8 cellular contexts compared by ENCODE assay signal in genomic region chr11:65856689-65857499, GRCh38. TPM values are rescaled to one million over a fixed set of nuclear protein-coding genes. Genes with fewer than 3 reads are reported as not detected.
DNase-seq lines count a peak whose midpoint lies in the region; ATAC-seq and TF ChIP-seq lines count a peak whose summit lies in the region.

No MANE protein-coding gene starts in this region.

- no peaks in the 10 kb centered on the region for H3K9me3 ChIP-seq in mucosa of rectum (ENCODE audit: control insufficient read depth in 2 of 2, low read length in 2 of 2)

- H3K4me3 ChIP-seq in epithelial cell of proximal tubule (ENCODE audit: low read depth, low read length) (peak overlapping the region; percentile 98), mucosa of rectum (ENCODE audit: low read length in 2 of 2) (peak overlapping the region; percentile 93 to 97)

- H3K27ac ChIP-seq in mucosa of rectum (ENCODE audit: low read depth in 2 of 2, low read length in 2 of 2), result peak overlapping the region; percentile 99

- no peak for TF ChIP-seq CTCF in epithelial cell of proximal tubule (conservative IDR thresholded peaks at IDR 0.05; ENCODE audit: low read depth, low read length)

- peaks cover 36 to 48% of the 10 kb centered on the region in 2 donors for H3K36me3 ChIP-seq in mucosa of rectum (ENCODE audit: control insufficient read depth in 2 of 2, insufficient read depth in 2 of 2, low read length in 2 of 2)

- peak overlapping the region; percentile 88 to 96 for H3K9ac ChIP-seq in mucosa of rectum (ENCODE audit: low read depth in 1 of 2, low read length in 2 of 2)

- peak; percentile 26 for ATAC-seq in HG02970 (IDR thresholded peaks at IDR 0.05; ENCODE audit: low FRiP score, unreplicated experiment)

- H3K27me3 ChIP-seq in mucosa of rectum (ENCODE audit: control insufficient read depth in 2 of 2, insufficient read depth in 2 of 2, low read length in 2 of 2), result no peaks in the 10 kb centered on the region

- DNase-seq in NCI-H1417 (lab: John Stamatoyannopoulos, UW) (peak; percentile 46 to 78 (median 72)), NCI-H1417 treated with DMSO at 0.1 percent for 48 hours (lab: John Stamatoyannopoulos, UW) (no peak), NOMO-1 treated with DMSO at 0.1 percent for 48 hours (lab: John Stamatoyannopoulos, UW; ENCODE audit: unreplicated experiment) (peak; percentile 87), activated T-cell treated with anti-CD3 and anti-CD28 coated beads for 4 hours (peak; percentile 73), epithelial cell of proximal tubule (ENCODE audit: low read depth) (no peak)
- DNase-seq in stimulated activated CD8-positive, alpha-beta memory T cell treated with anti-CD3 and anti-CD28 coated beads, Interleukin-4, amount 100 ng/mL, for 24 hours (ENCODE audit: low read depth), result peak; percentile 80

- H3K4me1 ChIP-seq in mucosa of rectum (ENCODE audit: control insufficient read depth in 2 of 2, insufficient read depth in 2 of 2, low read length in 2 of 2), result peaks cover 73 to 74% of the 10 kb centered on the region in 2 donors

RNA-seq across cellular contexts. Expression of gene CFL1, which starts 1.1 kb away (rescaled TPM):
- 2,195 and 2,365 TPM in 2 replicates for total RNA-seq in epithelial cell of proximal tubule

RNA-seq across cellular contexts. Expression of gene MUS81, which starts 3.3 kb away (rescaled TPM):
- 57.2 and 71.8 TPM in 2 replicates for total RNA-seq in epithelial cell of proximal tubule

RNA-seq across cellular contexts. Expression of gene EFEMP2, which starts 15.7 kb away (rescaled TPM):
- total RNA-seq in epithelial cell of proximal tubule, result 45.1 and 94.7 TPM in 2 replicates

RNA-seq across cellular contexts. Expression of gene CTSW, which starts 22.7 kb away (rescaled TPM):
- 0.51 and 1.2 TPM in 2 replicates for total RNA-seq in epithelial cell of proximal tubule

RNA-seq across cellular contexts. Expression of gene SNX32, which starts 23.1 kb away (rescaled TPM):
- total RNA-seq in epithelial cell of proximal tubule, result 2.1 TPM in 1 of 2 replicates, not detected in the other

Comparison
In these comparisons a context has a peak if more than half of its experiments do, and no peak if none do; other contexts are left out.
1. DNase-seq: peak in NCI-H1417 (3 of 3), NOMO-1 treated with DMSO at 0.1 percent for 48 hours (single experiment), activated T-cell treated with anti-CD3 and anti-CD28 coated beads for 4 hours (single experiment) and stimulated activated CD8-positive, alpha-beta memory T cell treated with anti-CD3 and anti-CD28 coated beads, Interleukin-4, amount 100 ng/mL, for 24 hours (single experiment); none in NCI-H1417 treated with DMSO at 0.1 percent for 48 hours (single experiment) and epithelial cell of proximal tubule (single experiment).